ENCODE assay signal across 2 cellular contexts in genomic region chr3:3800685-3801509, GRCh38.
A peak's percentile ranks its signal among the peaks of the same experiment; 100 is the strongest.
TF ChIP-seq lines count a peak whose summit lies in the region.

No MANE protein-coding gene starts in this region.

TF ChIP-seq in WTC11, 78 proteins besides CTCF, POLR2A, EP300 and RAD21 (continued from another document and continues in another):
- TF ChIP-seq IRF1 (CRISPR knock-in tag; IDR thresholded peaks at IDR 0.05) (no peak), OVOL2 (CRISPR knock-in tag; IDR thresholded peaks at IDR 0.05; ENCODE audit: borderline replicate concordance) (no peak), ATF1 (CRISPR knock-in tag; IDR thresholded peaks at IDR 0.05) (no peak), FOXK1 (CRISPR knock-in tag; IDR thresholded peaks at IDR 0.05) (no peak), ATF6 (CRISPR knock-in tag; IDR thresholded peaks at IDR 0.05) (no peak), ZNF512 (CRISPR knock-in tag; IDR thresholded peaks at IDR 0.05; ENCODE audit: borderline replicate concordance) (no peak), NR1H2 (CRISPR knock-in tag; IDR thresholded peaks at IDR 0.05) (no peak), ZNF671 (CRISPR knock-in tag; IDR thresholded peaks at IDR 0.05) (no peak), HMGA2 (CRISPR knock-in tag; IDR thresholded peaks at IDR 0.05) (no peak), NR3C1 (CRISPR knock-in tag; conservative IDR thresholded peaks at IDR 0.05; ENCODE audit: low read depth) (no peak), E2F5 (CRISPR knock-in tag; IDR thresholded peaks at IDR 0.05) (0 out of 2 replicates have a peak, but pooled peaks have one; percentile 36), NR2C2 (CRISPR knock-in tag; IDR thresholded peaks at IDR 0.05) (no peak), CBFB (CRISPR knock-in tag; IDR thresholded peaks at IDR 0.05; ENCODE audit: low read depth) (no peak), E2F4 (CRISPR knock-in tag; IDR thresholded peaks at IDR 0.05; ENCODE audit: borderline replicate concordance, low read depth) (no peak), STAT6 (CRISPR knock-in tag; conservative IDR thresholded peaks at IDR 0.05; ENCODE audit: low read depth) (no peak), FOXJ3 (CRISPR knock-in tag; IDR thresholded peaks at IDR 0.05; ENCODE audit: borderline replicate concordance) (no peak), RELA (CRISPR knock-in tag; IDR thresholded peaks at IDR 0.05; ENCODE audit: borderline replicate concordance) (no peak), CREM (CRISPR knock-in tag; IDR thresholded peaks at IDR 0.05) (no peak; the same call in 1 of the 2 replicates), USF1 (CRISPR knock-in tag; IDR thresholded peaks at IDR 0.05) (no peak)

TF ChIP-seq in HEK293T, 16 proteins besides CTCF, POLR2A, EP300 and RAD21 (continued from another document):
- TF ChIP-seq PKNOX1 (IDR thresholded peaks at IDR 0.05) (no peak), ELF4 (IDR thresholded peaks at IDR 0.05) (no peak)
